Comparison of ENCODE assay signal across 9 cellular contexts in the genomic region with DNA sequence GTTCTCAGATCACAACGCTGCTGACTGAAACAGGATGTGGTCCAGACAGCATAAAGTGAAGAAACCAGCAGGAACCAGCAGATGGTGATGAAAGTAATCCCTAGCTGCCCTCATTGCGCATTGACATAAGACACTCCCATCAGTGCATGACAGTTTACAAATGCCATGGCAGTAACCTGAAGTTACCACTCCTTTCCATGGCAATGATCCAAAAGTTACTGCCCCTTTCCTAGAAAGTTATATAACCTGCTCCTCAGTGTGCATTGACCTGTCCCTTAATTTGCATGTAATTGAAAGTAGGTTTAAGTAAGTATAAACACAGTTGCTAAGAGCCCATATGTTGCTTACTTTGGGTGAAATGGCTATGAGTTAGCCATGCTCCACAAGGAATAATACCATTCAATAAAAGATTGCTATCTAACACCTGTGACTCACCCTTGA.
DNase-seq lines count a peak whose midpoint lies in the region; ATAC-seq, FAIRE-seq and TF ChIP-seq lines count a peak whose summit lies in the region.
"Had no signal": no experiment of that assay in that cellular context is flagged by ENCODE, and none has a peak within 500 bp of the region (broad histone marks: within the 10 kb centered on the region; RNA-seq: fewer than 3 reads in every experiment).

No MANE protein-coding gene starts in this region.

- intact Hi-C loops in cardiac septum (cut with DNase I) (no loop called here), pancreas (cut with DNase I) (no loop called here)

- no peaks in the 10 kb centered on the region for H3K9me3 ChIP-seq in pancreas

- H3K9me3 Mint-ChIP-seq in stimulated activated memory B cell treated with anti-CD40 and anti-IgM and Interleukin-4, amounts not matched to agents 10 μg/mL and 1 μg/mL and 100 μg/mL, for 72 hours = peaks cover 15% of the 10 kb centered on the region

- WGBS in pancreas, 2 donors = 73 to 78% methylated on average over 2 of the region's 2 CpGs

- no peaks in the 10 kb centered on the region for H3K36me3 Mint-ChIP-seq in stimulated activated memory B cell treated with anti-CD40 and anti-IgM and Interleukin-4, amounts not matched to agents 10 μg/mL and 1 μg/mL and 100 μg/mL, for 72 hours
- H3K36me3 Mint-ChIP-seq: brain had no signal

- peaks cover 10% of the 10 kb centered on the region for H3K4me1 Mint-ChIP-seq in stimulated activated memory B cell treated with anti-CD40 and anti-IgM and Interleukin-4, amounts not matched to agents 10 μg/mL and 1 μg/mL and 100 μg/mL, for 72 hours
- H3K4me1 Mint-ChIP-seq: brain had no signal

- ATAC-seq in activated CD4-positive, CD25-positive, alpha-beta regulatory T cell treated with anti-CD3 and anti-CD28 coated beads, Interleukin-2, amount 50 U/mL, for 24 hours = peak; percentile 94 to 97
- ATAC-seq in pancreas = no peak
- no peak for ATAC-seq in stimulated activated memory B cell treated with anti-CD40 and anti-IgM and Interleukin-4, amounts not matched to agents 10 μg/mL and 1 μg/mL and 100 μg/mL, for 72 hours

- no peak overlapping the region for H3K27ac Mint-ChIP-seq in stimulated activated memory B cell treated with anti-CD40 and anti-IgM and Interleukin-4, amounts not matched to agents 10 μg/mL and 1 μg/mL and 100 μg/mL, for 72 hours
- H3K27ac Mint-ChIP-seq: brain had no signal

- no peak for FAIRE-seq in pancreas (lab: Jason Lieb, UNC)

- no peak for DNase-seq in activated CD4-positive, CD25-positive, alpha-beta regulatory T cell treated with anti-CD3 and anti-CD28 coated beads, Interleukin-2, amount 50 U/mL, for 72 hours
- DNase-seq in NCI-H748 (lab: John Stamatoyannopoulos, UW; ENCODE audit: unreplicated experiment) (peak; percentile 82), cardiac septum (ENCODE audit: low spot score) (no peak), pancreas (no peak)
- DNase-seq in activated gamma-delta T cell treated with anti-CD3 and anti-CD28 coated beads, Interleukin-2, amount 50 U/mL, for 16 hours (ENCODE audit: low read depth) = peak; percentile 9
- peak; percentile 22 for DNase-seq in stimulated activated CD4-positive, alpha-beta T cell treated with anti-CD3 and anti-CD28 coated beads, Interleukin-2, amount 100 ng/mL, for 4 hours (ENCODE audit: low read depth)

- H3K27ac ChIP-seq in pancreas = no peak overlapping the region

- TF ChIP-seq CTCF in pancreas (IDR thresholded peaks at IDR 0.05) = no peak

- H3K4me1 ChIP-seq in pancreas = no peaks in the 10 kb centered on the region

- no peaks in the 10 kb centered on the region for H3K27me3 Mint-ChIP-seq in stimulated activated memory B cell treated with anti-CD40 and anti-IgM and Interleukin-4, amounts not matched to agents 10 μg/mL and 1 μg/mL and 100 μg/mL, for 72 hours

- H3K27me3 ChIP-seq in pancreas = no peaks in the 10 kb centered on the region

- H3K4me3 Mint-ChIP-seq in stimulated activated memory B cell treated with anti-CD40 and anti-IgM and Interleukin-4, amounts not matched to agents 10 μg/mL and 1 μg/mL and 100 μg/mL, for 72 hours = no peak overlapping the region
- H3K4me3 Mint-ChIP-seq: brain had no signal

- no peak overlapping the region for H3K4me3 ChIP-seq in pancreas

- H3K36me3 ChIP-seq in pancreas = no peaks in the 10 kb centered on the region

Comparison
In these comparisons a context has a peak if more than half of its experiments do, and no peak if none do; other contexts are left out.
1. ATAC-seq: peak in activated CD4-positive, CD25-positive, alpha-beta regulatory T cell treated with anti-CD3 and anti-CD28 coated beads, Interleukin-2, amount 50 U/mL, for 24 hours (2 of 2); none in pancreas (0 of 4) and stimulated activated memory B cell treated with anti-CD40 and anti-IgM and Interleukin-4, amounts not matched to agents 10 μg/mL and 1 μg/mL and 100 μg/mL, for 72 hours (single experiment).
2. DNase-seq: peak in NCI-H748 (single experiment), activated gamma-delta T cell treated with anti-CD3 and anti-CD28 coated beads, Interleukin-2, amount 50 U/mL, for 16 hours (single experiment) and stimulated activated CD4-positive, alpha-beta T cell treated with anti-CD3 and anti-CD28 coated beads, Interleukin-2, amount 100 ng/mL, for 4 hours (single experiment); none in activated CD4-positive, CD25-positive, alpha-beta regulatory T cell treated with anti-CD3 and anti-CD28 coated beads, Interleukin-2, amount 50 U/mL, for 72 hours (single experiment), cardiac septum (single experiment) and pancreas (0 of 6).